In the genomic region with DNA sequence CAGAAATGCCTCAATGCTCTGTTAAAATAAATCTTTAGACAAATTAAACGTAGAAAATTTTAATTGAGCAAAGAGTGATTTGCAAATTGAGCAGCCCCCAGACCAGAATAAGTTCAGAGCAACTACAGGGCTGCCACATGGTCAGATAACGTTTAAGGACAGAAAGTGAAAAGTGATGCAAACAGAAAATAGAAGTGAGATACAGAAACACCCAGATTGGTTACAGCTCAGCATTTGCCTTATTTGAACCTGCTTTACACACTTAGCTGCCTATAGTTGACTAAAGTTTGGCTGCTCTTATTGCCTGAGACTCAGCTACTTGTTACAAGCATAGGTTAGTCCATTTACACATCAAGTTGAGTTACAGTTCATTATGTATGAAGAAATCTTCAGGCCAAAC, we compare ENCODE assay signal across 13 cellular contexts.
DNase-seq lines count a peak whose midpoint lies in the region; ATAC-seq, FAIRE-seq and TF ChIP-seq lines count a peak whose summit lies in the region.
"Had no signal": no experiment of that assay in that cellular context is flagged by ENCODE, and none has a peak within 500 bp of the region (broad histone marks: within the 10 kb centered on the region; RNA-seq: fewer than 3 reads in every experiment).

No MANE protein-coding gene starts in this region.

- 3% methylated on average over 2 of the region's 2 CpGs for WGBS in GM12878 (ENCODE audit: insufficient coverage, insufficient replicate concordance, low lambda C conversion rate, missing lambda C conversion rate)
- WGBS in aorta, 2 donors, result 39 to 49% methylated on average over 2 of the region's 2 CpGs
- 45 to 47% methylated on average over 2 of the region's 2 CpGs for WGBS in heart right ventricle, 2 donors

- RAD21 ChIA-PET in GM12878 (lab: Charles Lee; ENCODE audit: unreplicated experiment), result interaction anchor here (1.1 to 1.2 kb wide), 2 partner anchors 9 to 39 kb away, joined by 3 to 4 read pairs; no protein-coding TSS in a partner anchor

- no peak overlapping the region for H3K4me2 ChIP-seq in GM12878 (ENCODE audit: control insufficient read depth, insufficient read depth)

- no peak overlapping the region for H3K9ac ChIP-seq in GM12878 (ENCODE audit: control insufficient read depth, insufficient read depth, low read length)

- no peak for TF ChIP-seq RAD21 in GM12878 (IDR thresholded peaks at IDR 0.05; ENCODE audit: insufficient read depth, low read depth, low read length)

- TF ChIP-seq CTCF in GM12878 (IDR thresholded peaks at IDR 0.05 in 2 of 3, conservative IDR thresholded peaks at IDR 0.05 in 1 of 3; ENCODE audit: control insufficient read depth in 2 of 3, extremely low read depth in 1 of 3, insufficient read depth in 1 of 3, low read depth in 3 of 3, low read length in 3 of 3), result no peak
- TF ChIP-seq CTCF in heart right ventricle (IDR thresholded peaks at IDR 0.05), result no peak

- peak; percentile 79 for FAIRE-seq in GM12878 (lab: Jason Lieb, UNC)

- 0 out of 4 replicates have a peak, but pooled peaks of 1 of the 2 experiments have one; percentile 11 for TF ChIP-seq EP300 in GM12878 (IDR thresholded peaks at IDR 0.05; ENCODE audit: borderline replicate concordance in 1 of 2, control insufficient read depth in 1 of 2, low read depth in 2 of 2, low read length in 2 of 2)

- H3K9me3 ChIP-seq in GM12878 (replicated peaks; ENCODE audit: control insufficient read depth, insufficient read depth, low read length) (no peaks in the 10 kb centered on the region), aorta (ENCODE audit: control insufficient read depth, low read length) (no peaks in the 10 kb centered on the region), heart right ventricle (peaks cover 0 to 18% (median 0%) of the 10 kb centered on the region in 11 donors)
- H3K9me3 ChIP-seq: stomach had no signal

- POLR2A ChIA-PET in GM12878 (lab: Charles Lee), result no interaction called here

- H3K4me1 ChIP-seq in GM12878 (ENCODE audit: control insufficient read depth, insufficient read depth, low read length) (no peaks in the 10 kb centered on the region), aorta (ENCODE audit: control insufficient read depth in 1 of 2, insufficient read depth in 2 of 2, low read length in 2 of 2) (no peaks in the 10 kb centered on the region), heart right ventricle (no peaks in the 10 kb centered on the region)
- H3K4me1 ChIP-seq: stomach had no signal

- SMC1A ChIA-PET in GM12878 (lab: Charles Lee; ENCODE audit: uncharacterized antibody, unreplicated experiment), result interaction anchor here (0.6 to 1.3 kb wide), 4 partner anchors 12 to 132 kb away, joined by 3 to 5 read pairs (median 3); no protein-coding TSS in a partner anchor

- ATAC-seq in GM18868 (IDR thresholded peaks at IDR 0.05; ENCODE audit: unreplicated experiment) (peak; percentile 95), GM21717 (IDR thresholded peaks at IDR 0.05; ENCODE audit: unreplicated experiment) (peak; percentile 98), HG03135 (IDR thresholded peaks at IDR 0.05; ENCODE audit: unreplicated experiment) (peak; percentile 86), GM12878 (peak; percentile 98), aorta (ENCODE audit: low FRiP score) (no peak), heart right ventricle (no peak)
- ATAC-seq: activated CD8-positive, alpha-beta T cell treated with anti-CD3 and anti-CD28 coated beads, Interleukin-2, amount 10 ng/mL, durations not matched to agents 7 days and 5 days had no signal

- H3K27me3 ChIP-seq in GM12878 (replicated peaks in 1 of 2; ENCODE audit: control insufficient read depth in 2 of 2, insufficient read depth in 2 of 2, low read length in 1 of 2), result no peaks in the 10 kb centered on the region
- H3K27me3 ChIP-seq in aorta (ENCODE audit: control insufficient read depth in 1 of 2, insufficient read depth in 2 of 2, low read length in 1 of 2), result no peaks in the 10 kb centered on the region
- no peaks in the 10 kb centered on the region for H3K27me3 ChIP-seq in heart right ventricle
- H3K27me3 ChIP-seq: stomach had no signal

- DNase-seq in GM12878 (ENCODE audit: low read depth, low spot score) (peak; percentile 54), LoVo (ENCODE audit: low spot score) (no peak), aorta (no peak), heart right ventricle (no peak)
- DNase-seq: activated CD8-positive, alpha-beta T cell treated with anti-CD3 and anti-CD28 coated beads, Interleukin-2, amount 10 ng/mL, durations not matched to agents 7 days and 5 days; H9; mesenchymal stem cell; stomach had no signal

- TF ChIP-seq POLR2A in GM12878 (IDR thresholded peaks at IDR 0.05; ENCODE audit: low read depth, low read length), result no peak

- no peaks in the 10 kb centered on the region for H3K79me2 ChIP-seq in GM12878 (ENCODE audit: control insufficient read depth, insufficient read depth, low read length)

- intact Hi-C loops in GM12878 (cut with micrococcal nuclease; ENCODE audit: unreplicated experiment), result no loop called here
- intact Hi-C loops in aorta (cut with DNase I), result no loop called here
- intact Hi-C loops in heart right ventricle (cut with DNase I), result no loop called here

- CTCF ChIA-PET in GM12878 (lab: Yijun Ruan, JAX), result interaction anchor here (0.9 to 1.2 kb wide), 3 partner anchors 10 to 79 kb away, joined by 3 to 6 read pairs (median 3); no protein-coding TSS in a partner anchor

- no peaks in the 10 kb centered on the region for H4K20me1 ChIP-seq in GM12878 (ENCODE audit: control insufficient read depth, insufficient read depth)

- H3K36me3 ChIP-seq in GM12878 (ENCODE audit: control insufficient read depth in 2 of 2, insufficient read depth in 2 of 2, low read length in 1 of 2) (no peaks in the 10 kb centered on the region), aorta (ENCODE audit: control insufficient read depth in 1 of 2, insufficient read depth in 2 of 2, low read length in 1 of 2) (no peaks in the 10 kb centered on the region), heart right ventricle (no peaks in the 10 kb centered on the region)
- H3K36me3 ChIP-seq: stomach had no signal

- H3K4me3 ChIP-seq in GM12878 (0 out of 2 replicates have a peak overlapping the region, but pooled peaks have one; percentile 19), aorta (ENCODE audit: low read length in 2 of 2) (no peak overlapping the region), heart right ventricle (no peak overlapping the region)
- H3K4me3 ChIP-seq: SK-N-MC, skin epidermis, stomach had no signal

- H3K27ac ChIP-seq in GM12878 (ENCODE audit: control insufficient read depth, insufficient read depth) (peak overlapping the region; percentile 42; the same call in 1 of the 2 replicates), aorta (ENCODE audit: low read depth in 1 of 2, low read length in 2 of 2) (no peak overlapping the region), heart right ventricle (no peak overlapping the region)
- H3K27ac ChIP-seq: SK-N-MC, skin epidermis, stomach had no signal

- in situ Hi-C loops in GM12878 (cut with MboI), result no loop called here

- H2AFZ ChIP-seq in GM12878 (ENCODE audit: control insufficient read depth, low read depth, low read length), result no peak overlapping the region

- no TSS peak for BruUV-seq in GM12878 (replicated peaks; lab: Mats Ljungman, UMichigan)

TF ChIP-seq in GM12878, 131 proteins besides CTCF, POLR2A, EP300 and RAD21 (continues in another document):
- TF ChIP-seq, protein P1, sequence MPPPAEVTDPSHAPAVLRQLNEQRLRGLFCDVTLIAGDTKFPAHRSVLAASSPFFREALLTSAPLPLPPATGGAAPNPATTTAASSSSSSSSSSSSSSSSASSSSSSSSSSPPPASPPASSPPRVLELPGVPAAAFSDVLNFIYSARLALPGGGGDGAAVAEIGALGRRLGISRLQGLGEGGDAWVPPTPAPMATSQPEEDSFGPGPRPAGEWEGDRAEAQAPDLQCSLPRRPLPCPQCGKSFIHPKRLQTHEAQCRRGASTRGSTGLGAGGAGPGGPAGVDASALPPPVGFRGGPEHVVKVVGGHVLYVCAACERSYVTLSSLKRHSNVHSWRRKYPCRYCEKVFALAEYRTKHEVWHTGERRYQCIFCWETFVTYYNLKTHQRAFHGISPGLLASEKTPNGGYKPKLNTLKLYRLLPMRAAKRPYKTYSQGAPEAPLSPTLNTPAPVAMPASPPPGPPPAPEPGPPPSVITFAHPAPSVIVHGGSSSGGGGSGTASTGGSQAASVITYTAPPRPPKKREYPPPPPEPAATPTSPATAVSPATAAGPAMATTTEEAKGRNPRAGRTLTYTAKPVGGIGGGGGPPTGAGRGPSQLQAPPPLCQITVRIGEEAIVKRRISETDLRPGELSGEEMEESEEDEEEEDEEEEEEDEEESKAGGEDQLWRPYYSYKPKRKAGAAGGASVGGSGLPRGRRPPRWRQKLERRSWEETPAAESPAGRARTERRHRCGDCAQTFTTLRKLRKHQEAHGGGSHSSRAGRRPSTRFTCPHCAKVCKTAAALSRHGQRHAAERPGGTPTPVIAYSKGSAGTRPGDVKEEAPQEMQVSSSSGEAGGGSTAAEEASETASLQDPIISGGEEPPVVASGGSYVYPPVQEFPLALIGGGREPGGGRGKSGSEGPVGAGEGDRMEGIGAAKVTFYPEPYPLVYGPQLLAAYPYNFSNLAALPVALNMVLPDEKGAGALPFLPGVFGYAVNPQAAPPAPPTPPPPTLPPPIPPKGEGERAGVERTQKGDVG (CRISPR knock-in tag; IDR thresholded peaks at IDR 0.05), result no peak

Comparison
In these comparisons a context has a peak if more than half of its experiments do, and no peak if none do; other contexts are left out.
1. ATAC-seq: peak in GM18868 (single experiment), GM21717 (single experiment), HG03135 (single experiment) and GM12878 (single experiment); none in aorta (single experiment) and heart right ventricle (0 of 8).